Comparison of ENCODE assay signal across 1 cellular context in genomic region chr17:79029327-79030009, GRCh38.
TF ChIP-seq lines count a peak whose summit lies in the region.

No MANE protein-coding gene starts in this region.

TF ChIP-seq in HepG2, 621 proteins besides CTCF, POLR2A, EP300 and RAD21:
- TF ChIP-seq ZNF496 (CRISPR knock-in tag; IDR thresholded peaks at IDR 0.05; ENCODE audit: insufficient replicate concordance) (no peak), ZNF891 (CRISPR knock-in tag; IDR thresholded peaks at IDR 0.05) (0 out of 2 replicates have a peak, but pooled peaks have one; percentile 46)
